11 cellular contexts compared by ENCODE assay signal in the genomic region with DNA sequence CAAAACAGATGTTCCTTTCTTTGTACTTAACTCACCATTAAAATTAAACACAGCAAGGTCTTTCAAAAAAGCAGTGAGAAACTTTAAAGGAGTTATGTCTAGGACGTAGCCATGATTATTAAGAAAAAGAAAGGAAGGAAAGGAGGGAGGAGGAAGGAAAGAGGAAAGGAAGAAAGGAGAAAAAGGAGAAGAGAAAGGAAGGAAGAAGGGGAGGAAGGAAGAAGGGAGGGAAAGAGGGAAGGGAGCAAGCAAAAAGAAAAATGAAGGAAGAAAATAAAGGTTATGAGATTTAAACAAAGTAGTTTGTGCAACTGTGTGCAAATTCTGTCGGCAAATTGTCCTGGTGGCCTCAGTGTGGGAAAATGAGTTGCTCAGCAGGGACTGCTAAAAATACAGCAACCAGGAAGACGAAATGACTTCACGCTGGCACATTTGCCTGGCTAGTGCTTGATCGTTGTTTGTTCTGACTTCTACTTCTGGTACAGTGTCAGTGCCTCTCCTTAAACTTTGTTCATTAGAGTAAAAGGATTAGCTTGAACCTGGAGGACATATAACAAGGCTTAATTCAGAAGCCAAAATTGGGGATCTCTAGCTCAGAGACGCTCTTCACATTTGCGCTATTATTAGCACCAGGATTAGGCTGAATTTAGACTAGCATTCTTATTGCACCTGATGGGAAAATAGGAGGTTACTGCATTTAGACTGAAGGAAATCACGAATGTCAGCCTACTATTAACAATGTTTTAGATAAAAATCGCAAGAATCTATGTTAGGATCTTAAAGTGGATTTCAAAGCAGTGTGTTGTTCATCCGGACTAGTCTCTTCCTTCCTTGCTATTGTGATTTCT.
A peak's percentile ranks its signal among the peaks of the same experiment; 100 is the strongest.
DNase-seq lines count a peak whose midpoint lies in the region; ATAC-seq and TF ChIP-seq lines count a peak whose summit lies in the region.
"Had no signal": no experiment of that assay in that cellular context is flagged by ENCODE, and none has a peak within 500 bp of the region (broad histone marks: within the 10 kb centered on the region; RNA-seq: fewer than 3 reads in every experiment).

No MANE protein-coding gene starts in this region.

- no peak overlapping the region for H3K18ac ChIP-seq in IMR-90 (ENCODE audit: low read depth, low read length)

- no peak overlapping the region; the same call in 2 of the 3 replicates for H2BK15ac ChIP-seq in IMR-90 (ENCODE audit: low read depth, low read length)

- H4K20me1 ChIP-seq in IMR-90 (ENCODE audit: insufficient read depth, low read length), result no peaks in the 10 kb centered on the region

- no peak for TF ChIP-seq POLR2A in IMR-90 (IDR thresholded peaks at IDR 0.05; ENCODE audit: low read depth, low read length)

- BruUV-seq in IMR-90 (replicated peaks; lab: Mats Ljungman, UMichigan), result no TSS peak

- no peak overlapping the region for H3K27ac ChIP-seq in IMR-90 (ENCODE audit: insufficient read depth, low read length)
- no peak overlapping the region for H3K27ac ChIP-seq in subcutaneous abdominal adipose tissue (ENCODE audit: low read depth, low read length)
- H3K27ac ChIP-seq: spleen had no signal

- in situ Hi-C loops in IMR-90 (cut with MboI; ENCODE audit: low sequenced_read_pairs), result loop anchor here (5.0 kb wide), 1 partner anchor 38 kb away; no protein-coding TSS in a partner anchor

- H3K4me2 ChIP-seq in IMR-90 (ENCODE audit: low read depth, low read length), result peak overlapping the region; percentile 19

- H3K36me3 ChIP-seq in IMR-90 (ENCODE audit: control insufficient read depth, insufficient read depth, low read length) (no peaks in the 10 kb centered on the region), subcutaneous abdominal adipose tissue (ENCODE audit: control insufficient read depth in 5 of 5, insufficient read depth in 5 of 5, low read length in 5 of 5) (no peaks in the 10 kb centered on the region)
- H3K36me3 ChIP-seq: spleen had no signal

- H3K9me3 ChIP-seq in IMR-90 (ENCODE audit: control insufficient read depth, insufficient read depth, low read length) (no peaks in the 10 kb centered on the region), subcutaneous abdominal adipose tissue (ENCODE audit: control insufficient read depth in 5 of 5, low read length in 5 of 5) (no peaks in the 10 kb centered on the region)
- H3K9me3 ChIP-seq: spleen had no signal

- no peak overlapping the region for H2BK5ac ChIP-seq in IMR-90 (ENCODE audit: low read depth, low read length, poor library complexity, severe bottlenecking)

- peak overlapping the region; percentile 49 for H3K4me3 Mint-ChIP-seq in chondrocyte (ENCODE audit: unreplicated experiment)
- no peak overlapping the region for H3K4me3 Mint-ChIP-seq in activated CD8-positive, alpha-beta memory T cell treated with anti-CD3 and anti-CD28 coated beads, Interleukin-2, amount 10 ng/mL, durations not matched to agents 7 days and 5 days

- dilution Hi-C loops in IMR-90 (cut with HindIII; ENCODE audit: low sequenced_read_pairs, unreplicated experiment), result no loop called here

- H3K36me3 Mint-ChIP-seq in chondrocyte (ENCODE audit: low read depth), result no peaks in the 10 kb centered on the region
- H3K36me3 Mint-ChIP-seq in activated CD8-positive, alpha-beta memory T cell treated with anti-CD3 and anti-CD28 coated beads, Interleukin-2, amount 10 ng/mL, durations not matched to agents 7 days and 5 days, result no peaks in the 10 kb centered on the region

- no peak overlapping the region for H3K4ac ChIP-seq in IMR-90 (ENCODE audit: low read depth, low read length)

- TF ChIP-seq RAD21 in IMR-90 (IDR thresholded peaks at IDR 0.05; ENCODE audit: low read length), result no peak

- H3K9me1 ChIP-seq in IMR-90 (ENCODE audit: insufficient read depth, low read length), result no peaks in the 10 kb centered on the region

- CTCF ChIA-PET in IMR-90 (lab: Yijun Ruan, JAX), result no interaction called here
- CTCF ChIA-PET in activated CD8-positive, alpha-beta memory T cell treated with anti-CD3 and anti-CD28 coated beads, Interleukin-2, amount 10 ng/mL, durations not matched to agents 7 days and 5 days (lab: Charles Lee), result interaction anchor here (0.5 kb wide), 1 partner anchor 65 kb away, joined by 3 read pairs; no protein-coding TSS in a partner anchor

- H3K4me3 ChIP-seq in IMR-90 (ENCODE audit: insufficient read depth, low read depth, low read length) (no peak overlapping the region), subcutaneous abdominal adipose tissue (ENCODE audit: low read depth in 1 of 5, low read length in 5 of 5) (peak overlapping the region in 4 of 5 donors; percentile 24 to 55 (median 32))
- H3K4me3 ChIP-seq: spleen had no signal

- H3K4me1 ChIP-seq in IMR-90 (ENCODE audit: control insufficient read depth, insufficient read depth, low read length), result no peaks in the 10 kb centered on the region
- H3K4me1 ChIP-seq in subcutaneous abdominal adipose tissue (ENCODE audit: control insufficient read depth in 5 of 5, insufficient read depth in 5 of 5, low read length in 5 of 5), result peaks cover 0 to 11% (median 0%) of the 10 kb centered on the region in 5 donors

- H2AFZ ChIP-seq in IMR-90 (replicated peaks; ENCODE audit: low read length, poor library complexity), result peak overlapping the region; percentile 33

- TF ChIP-seq CTCF in IMR-90 (conservative IDR thresholded peaks at IDR 0.05; ENCODE audit: low read depth, low read length) (no peak), chondrocyte (IDR thresholded peaks at IDR 0.05) (no peak)

- peak overlapping the region; percentile 66 for H3K27ac Mint-ChIP-seq in chondrocyte (ENCODE audit: unreplicated experiment)
- no peak overlapping the region for H3K27ac Mint-ChIP-seq in activated CD8-positive, alpha-beta memory T cell treated with anti-CD3 and anti-CD28 coated beads, Interleukin-2, amount 10 ng/mL, durations not matched to agents 7 days and 5 days

- H3K56ac ChIP-seq in IMR-90 (ENCODE audit: extremely low read depth, insufficient read depth, low read length), result no peak overlapping the region

- no peaks in the 10 kb centered on the region for H3K79me1 ChIP-seq in IMR-90 (ENCODE audit: low read depth in 1 of 2, low read length in 2 of 2)

- no peak overlapping the region for H2AK5ac ChIP-seq in IMR-90 (ENCODE audit: low read depth, low read length)

- peaks cover 41% of the 10 kb centered on the region for H3K27me3 Mint-ChIP-seq in chondrocyte (ENCODE audit: low read depth)
- peaks cover 10% of the 10 kb centered on the region for H3K27me3 Mint-ChIP-seq in activated CD8-positive, alpha-beta memory T cell treated with anti-CD3 and anti-CD28 coated beads, Interleukin-2, amount 10 ng/mL, durations not matched to agents 7 days and 5 days

- no peak overlapping the region for H2BK120ac ChIP-seq in IMR-90 (ENCODE audit: low read depth, low read length)

- 43% methylated on average over 1 of the region's 10 CpGs; no CpG with 5 or more reads in 1 of the 2 experiments for WGBS in IMR-90 (ENCODE audit: extremely low coverage in 2 of 2, insufficient read length in 1 of 2), 2 experiments

- H4K91ac ChIP-seq in IMR-90 (ENCODE audit: insufficient read depth, low read depth, low read length), result no peak overlapping the region

- H2AK9ac ChIP-seq in IMR-90 (replicated peaks; ENCODE audit: low read depth, low read length, poor library complexity), result no peak overlapping the region

- H4K8ac ChIP-seq in IMR-90 (ENCODE audit: low read depth in 2 of 2, low read length in 2 of 2), result no peak overlapping the region

- no peaks in the 10 kb centered on the region for H3K27me3 ChIP-seq in IMR-90 (ENCODE audit: control insufficient read depth, insufficient read depth, low read length)
- peaks cover 0 to 2% (median 0%) of the 10 kb centered on the region in 5 donors for H3K27me3 ChIP-seq in subcutaneous abdominal adipose tissue (ENCODE audit: control insufficient read depth in 5 of 5, insufficient read depth in 4 of 5, low read length in 5 of 5)

- DNase-seq in IMR-90 (no peak), chondrocyte (ENCODE audit: low spot score) (no peak), left colon (peak; percentile 23 to 29), AG08396 (ENCODE audit: low spot score) (no peak)
- no peak for DNase-seq in activated CD8-positive, alpha-beta memory T cell treated with anti-CD3 and anti-CD28 coated beads, Interleukin-2, amount 10 ng/mL, durations not matched to agents 7 days and 5 days
- DNase-seq: cortex of kidney, mesendoderm, NCI-H226, spleen had no signal

- no peak for ATAC-seq in IMR-90 (ENCODE audit: low read depth)
- peak; percentile 77 for ATAC-seq in left colon
- no peak for ATAC-seq in activated CD8-positive, alpha-beta memory T cell treated with anti-CD3 and anti-CD28 coated beads, Interleukin-2, amount 10 ng/mL, durations not matched to agents 7 days and 5 days
- no peak for ATAC-seq in HG03175 (IDR thresholded peaks at IDR 0.05; ENCODE audit: unreplicated experiment)

- H2BK20ac ChIP-seq in IMR-90 (ENCODE audit: low read depth, low read length), result 0 out of 2 replicates have a peak overlapping the region, but pooled peaks have one; percentile 7

- intact Hi-C loops in IMR-90 (cut with micrococcal nuclease) (no loop called here), left colon (cut with DNase I, micrococcal nuclease) (no loop called here)

- peaks cover 11% of the 10 kb centered on the region for H3K4me1 Mint-ChIP-seq in chondrocyte (ENCODE audit: low read depth)
- H3K4me1 Mint-ChIP-seq in activated CD8-positive, alpha-beta memory T cell treated with anti-CD3 and anti-CD28 coated beads, Interleukin-2, amount 10 ng/mL, durations not matched to agents 7 days and 5 days, result no peaks in the 10 kb centered on the region

- no peak overlapping the region for H4K5ac ChIP-seq in IMR-90 (ENCODE audit: low read depth, low read length)

- no peaks in the 10 kb centered on the region for H3K9me3 Mint-ChIP-seq in chondrocyte (ENCODE audit: low read depth)
- H3K9me3 Mint-ChIP-seq in activated CD8-positive, alpha-beta memory T cell treated with anti-CD3 and anti-CD28 coated beads, Interleukin-2, amount 10 ng/mL, durations not matched to agents 7 days and 5 days (ENCODE audit: low read depth), result no peaks in the 10 kb centered on the region

- peak overlapping the region; percentile 32; the same call in 1 of the 2 replicates for H3K14ac ChIP-seq in IMR-90 (replicated peaks; ENCODE audit: low read depth, low read length)

- H3K9ac ChIP-seq in IMR-90 (ENCODE audit: low read depth, low read length) (no peak overlapping the region), subcutaneous abdominal adipose tissue (ENCODE audit: low read length in 5 of 5) (peak overlapping the region in 3 of 5 donors; percentile 0 to 7 (median 0))

- 0 out of 2 replicates have a peak overlapping the region, but pooled peaks have one; percentile 27 for H3K23ac ChIP-seq in IMR-90 (ENCODE audit: low read depth, low read length)

- POLR2A ChIA-PET in IMR-90 (lab: Charles Lee; ENCODE audit: unreplicated experiment), result no interaction called here

TF ChIP-seq in IMR-90, 13 proteins besides CTCF, POLR2A, EP300 and RAD21 (continues in another document):
- no peak for TF ChIP-seq NFE2L2 (IDR thresholded peaks at IDR 0.05; ENCODE audit: low read depth, low read length)
- TF ChIP-seq, protein P1, sequence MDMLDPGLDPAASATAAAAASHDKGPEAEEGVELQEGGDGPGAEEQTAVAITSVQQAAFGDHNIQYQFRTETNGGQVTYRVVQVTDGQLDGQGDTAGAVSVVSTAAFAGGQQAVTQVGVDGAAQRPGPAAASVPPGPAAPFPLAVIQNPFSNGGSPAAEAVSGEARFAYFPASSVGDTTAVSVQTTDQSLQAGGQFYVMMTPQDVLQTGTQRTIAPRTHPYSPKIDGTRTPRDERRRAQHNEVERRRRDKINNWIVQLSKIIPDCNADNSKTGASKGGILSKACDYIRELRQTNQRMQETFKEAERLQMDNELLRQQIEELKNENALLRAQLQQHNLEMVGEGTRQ (IDR thresholded peaks at IDR 0.05; ENCODE audit: low read depth, low read length), result no peak

Comparison
In these comparisons a context has a peak if more than half of its experiments do, and no peak if none do; other contexts are left out.
1. DNase-seq: peak in left colon (2 of 2); none in IMR-90 (single experiment), chondrocyte (single experiment), activated CD8-positive, alpha-beta memory T cell treated with anti-CD3 and anti-CD28 coated beads, Interleukin-2, amount 10 ng/mL, durations not matched to agents 7 days and 5 days (single experiment) and AG08396 (single experiment).